1 cellular context compared by ENCODE assay signal in genomic region chr3:15894382-15894781, GRCh38.
TF ChIP-seq lines count a peak whose summit lies in the region.

No MANE protein-coding gene starts in this region.

TF ChIP-seq in IMR-90, 13 proteins besides CTCF, POLR2A, EP300 and RAD21 (continued from another document):
- TF ChIP-seq, protein P1, sequence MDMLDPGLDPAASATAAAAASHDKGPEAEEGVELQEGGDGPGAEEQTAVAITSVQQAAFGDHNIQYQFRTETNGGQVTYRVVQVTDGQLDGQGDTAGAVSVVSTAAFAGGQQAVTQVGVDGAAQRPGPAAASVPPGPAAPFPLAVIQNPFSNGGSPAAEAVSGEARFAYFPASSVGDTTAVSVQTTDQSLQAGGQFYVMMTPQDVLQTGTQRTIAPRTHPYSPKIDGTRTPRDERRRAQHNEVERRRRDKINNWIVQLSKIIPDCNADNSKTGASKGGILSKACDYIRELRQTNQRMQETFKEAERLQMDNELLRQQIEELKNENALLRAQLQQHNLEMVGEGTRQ (IDR thresholded peaks at IDR 0.05; ENCODE audit: low read depth, low read length) = no peak
- TF ChIP-seq MAZ (IDR thresholded peaks at IDR 0.05; ENCODE audit: borderline replicate concordance, low read depth, low read length) = no peak
- no peak for TF ChIP-seq CEBPB (IDR thresholded peaks at IDR 0.05; ENCODE audit: low read depth, low read length)
- no peak for TF ChIP-seq RCOR1 (IDR thresholded peaks at IDR 0.05; ENCODE audit: insufficient replicate concordance, low read length)
- TF ChIP-seq MXI1 (IDR thresholded peaks at IDR 0.05; ENCODE audit: borderline replicate concordance, low read depth, low read length) = no peak
TF ChIP-seq in IMR-90: peak in this region for 0.
